Comparison of ENCODE assay signal across 8 cellular contexts in genomic region chr6:8102122-8102958, GRCh38.
DNase-seq lines count a peak whose midpoint lies in the region; ATAC-seq lines count a peak whose summit lies in the region.

Gene EEF1E1 (minus strand): TSS chr6:8102548. CDS start chr6:8102521, 27 bp downstream.

- peak within 1 kb of the TSS; percentile 28; the same call in 1 of the 2 replicates for H3K27ac ChIP-seq in SK-N-MC

- H3K9me3 ChIP-seq in SK-N-MC (ENCODE audit: low read depth, low read length), result no peaks in the 10 kb centered on the region

- H3K36me3 Mint-ChIP-seq in activated naive CD4-positive, alpha-beta T cell treated with anti-CD3 and anti-CD28 coated beads, Interleukin-2, amount 10 ng/mL, durations not matched to agents 7 days and 5 days, result peaks cover 15% of the 10 kb centered on the region

- peaks cover 29% of the 10 kb centered on the region for H3K36me3 ChIP-seq in SK-N-MC (ENCODE audit: insufficient read depth, low read length)

- CTCF ChIA-PET in activated naive CD4-positive, alpha-beta T cell treated with anti-CD3 and anti-CD28 coated beads, Interleukin-2, amount 10 ng/mL, durations not matched to agents 7 days and 5 days (lab: Charles Lee), result interaction anchor here (1.0 to 1.5 kb wide), 3 partner anchors 18 to 38 kb away, joined by 3 to 11 read pairs (median 3); partner anchors contain the start of gene BLOC1S5

- peak; percentile 78 for DNase-seq in NCI-H1048 (lab: John Stamatoyannopoulos, UW)
- DNase-seq in SK-N-MC (ENCODE audit: low read depth, low spot score), result peak; percentile 66
- peak; percentile 97 for DNase-seq in activated naive CD4-positive, alpha-beta T cell treated with anti-CD3 and anti-CD28 coated beads, Interleukin-2, amount 10 ng/mL, durations not matched to agents 7 days and 5 days
- peak; percentile 96 for DNase-seq in globus pallidus (ENCODE audit: low spot score)
- peak; percentile 55 to 98 (median 92) for DNase-seq in nucleus accumbens (lab: John Stamatoyannopoulos, UW)
- peak; percentile 95 for DNase-seq in superior temporal gyrus (ENCODE audit: extremely low spot score)

- H3K27ac Mint-ChIP-seq in activated naive CD4-positive, alpha-beta T cell treated with anti-CD3 and anti-CD28 coated beads, Interleukin-2, amount 10 ng/mL, durations not matched to agents 7 days and 5 days, result peak within 1 kb of the TSS; percentile 94

- H3K4me3 Mint-ChIP-seq in activated naive CD4-positive, alpha-beta T cell treated with anti-CD3 and anti-CD28 coated beads, Interleukin-2, amount 10 ng/mL, durations not matched to agents 7 days and 5 days, result peak within 1 kb of the TSS; percentile 98

- peaks cover 36% of the 10 kb centered on the region for H3K4me1 Mint-ChIP-seq in activated naive CD4-positive, alpha-beta T cell treated with anti-CD3 and anti-CD28 coated beads, Interleukin-2, amount 10 ng/mL, durations not matched to agents 7 days and 5 days

- H3K9ac ChIP-seq in SK-N-MC (ENCODE audit: insufficient read length), result peak within 1 kb of the TSS; percentile 88

- peak; percentile 99 for ATAC-seq in HG02588 (IDR thresholded peaks at IDR 0.05; ENCODE audit: unreplicated experiment)

- peak within 1 kb of the TSS; percentile 97 for H3K4me3 ChIP-seq in GM08714 (ENCODE audit: low read length)
- peak within 1 kb of the TSS; percentile 88 for H3K4me3 ChIP-seq in SK-N-MC

- H3K9me3 Mint-ChIP-seq in activated naive CD4-positive, alpha-beta T cell treated with anti-CD3 and anti-CD28 coated beads, Interleukin-2, amount 10 ng/mL, durations not matched to agents 7 days and 5 days, result no peaks in the 10 kb centered on the region

- peaks cover 10% of the 10 kb centered on the region for H3K27me3 Mint-ChIP-seq in activated naive CD4-positive, alpha-beta T cell treated with anti-CD3 and anti-CD28 coated beads, Interleukin-2, amount 10 ng/mL, durations not matched to agents 7 days and 5 days

Comparison
In these comparisons a context has a peak if more than half of its experiments do, and no peak if none do; other contexts are left out.
1. Peak in every context shown above with its lines: DNase-seq, ATAC-seq, H3K4me3 ChIP-seq and H3K27ac ChIP-seq.